Comparison of ENCODE assay signal across 23 cellular contexts in the genomic region with DNA sequence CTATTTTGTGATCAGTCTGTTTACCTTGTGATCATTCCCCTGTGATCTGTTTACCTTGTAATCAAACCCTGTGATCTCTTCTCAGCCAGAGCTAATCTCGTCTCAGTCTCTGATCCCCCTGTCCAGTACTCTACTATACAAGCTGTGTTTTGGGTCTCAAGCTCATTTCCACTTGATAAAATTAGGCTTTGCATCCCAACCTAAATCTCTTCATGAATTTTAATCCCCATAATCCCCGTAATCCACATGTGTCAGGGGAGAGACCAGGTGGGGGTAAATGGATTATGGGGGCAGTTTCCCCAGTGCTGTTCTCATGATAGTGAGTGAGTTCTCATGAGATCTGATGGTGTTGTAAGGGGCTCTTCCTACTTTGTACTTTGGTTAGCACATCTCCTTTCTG.
DNase-seq lines count a peak whose midpoint lies in the region; TF ChIP-seq lines count a peak whose summit lies in the region.
"Had no signal": no experiment of that assay in that cellular context is flagged by ENCODE, and none has a peak within 500 bp of the region (broad histone marks: within the 10 kb centered on the region; RNA-seq: fewer than 3 reads in every experiment).

No MANE protein-coding gene starts in this region.

- H3K27ac ChIP-seq in breast epithelium (no peak overlapping the region), mesendoderm (ENCODE audit: low read depth, low read length) (no peak overlapping the region)
- H3K27ac ChIP-seq: HL-60, RWPE1 had no signal

- no TSS peak for BruUV-seq in MCF 10A (replicated peaks; lab: Mats Ljungman, UMichigan)

- no peaks in the 10 kb centered on the region for H3K9me3 ChIP-seq in breast epithelium
- H3K9me3 ChIP-seq: SK-N-SH had no signal

- no peak for TF ChIP-seq POLR2A in breast epithelium (IDR thresholded peaks at IDR 0.05)

- no peak overlapping the region for H2AK5ac ChIP-seq in mesendoderm (ENCODE audit: low read length)

- H3K9ac ChIP-seq in mesendoderm (ENCODE audit: low read length): no peak overlapping the region
- H3K9ac ChIP-seq: SK-N-SH had no signal

- H4K8ac ChIP-seq in mesendoderm (ENCODE audit: low read depth, low read length): no peak overlapping the region

- H3K4me3 ChIP-seq in breast epithelium: no peak overlapping the region
- H3K4me3 ChIP-seq in mesendoderm (ENCODE audit: low read length): no peak overlapping the region

- H3K18ac ChIP-seq in mesendoderm (ENCODE audit: low read length): no peak overlapping the region

- H3K9me3 Mint-ChIP-seq in MCF 10A (ENCODE audit: unreplicated experiment) (no peaks in the 10 kb centered on the region), CD14-positive monocyte (peaks cover 0 to 3% (median 0%) of the 10 kb centered on the region in 7 donors)

- H3K27ac Mint-ChIP-seq in MCF 10A (ENCODE audit: low read depth, unreplicated experiment): peak overlapping the region; percentile 14
- H3K27ac Mint-ChIP-seq in CD14-positive monocyte: no peak overlapping the region
- H3K27ac Mint-ChIP-seq: CD8-positive, alpha-beta memory T cell had no signal

- H3K4ac ChIP-seq in mesendoderm (ENCODE audit: low read depth, low read length): no peak overlapping the region

- DNase-seq in MCF 10A (ENCODE audit: unreplicated experiment) (no peak), breast epithelium (ENCODE audit: low spot score in 2 of 2) (no peak), NCI-H82 treated with DMSO at 0.1 percent for 48 hours (lab: John Stamatoyannopoulos, UW; ENCODE audit: unreplicated experiment) (peak; percentile 93), mesendoderm (peak; percentile 79), CD14-positive monocyte (ENCODE audit: low spot score) (no peak), SHP77 (lab: John Stamatoyannopoulos, UW) (no peak)
- DNase-seq in effector CD4-positive, alpha-beta T cell: no peak
- DNase-seq: AML-193; C1 segment of cervical spinal cord; Calu3; CD8-positive, alpha-beta memory T cell; DMS79; H7; KG1; NCI-H1092 treated with DMSO at 0.1 percent for 48 hours; NCI-H1436 treated with DMSO at 0.1 percent for 48 hours; NCI-H2029; NCI-H2227 treated with DMSO at 0.1 percent for 48 hours; NCI-H510A treated with DMSO at 0.1 percent for 48 hours; SIG-M5; SK-N-SH had no signal

- H3K79me2 ChIP-seq in mesendoderm (ENCODE audit: control insufficient read depth, insufficient read depth, low read length): no peaks in the 10 kb centered on the region

- no peak overlapping the region for H3K56ac ChIP-seq in mesendoderm (ENCODE audit: low read length)

- H3K4me1 Mint-ChIP-seq in MCF 10A (ENCODE audit: insufficient read depth, unreplicated experiment) (peaks cover 26% of the 10 kb centered on the region), CD14-positive monocyte (peaks cover 2% of the 10 kb centered on the region)
- H3K4me1 Mint-ChIP-seq: CD8-positive, alpha-beta memory T cell had no signal

- POLR2A ChIA-PET in MCF 10A (lab: Yijun Ruan, JAX): no interaction called here

- H3K27me3 ChIP-seq in breast epithelium (no peaks in the 10 kb centered on the region), mesendoderm (ENCODE audit: insufficient read depth, low read length, poor library complexity) (no peaks in the 10 kb centered on the region)

- H3K4me1 ChIP-seq in breast epithelium: no peaks in the 10 kb centered on the region
- no peaks in the 10 kb centered on the region for H3K4me1 ChIP-seq in mesendoderm (ENCODE audit: control insufficient read depth, low read depth, low read length)

- no peak for TF ChIP-seq CTCF in MCF 10A (IDR thresholded peaks at IDR 0.05; ENCODE audit: unreplicated experiment)
- no peak for TF ChIP-seq CTCF in breast epithelium (IDR thresholded peaks at IDR 0.05)
- TF ChIP-seq CTCF in CD14-positive monocyte (IDR thresholded peaks at IDR 0.05): no peak

- H3K36me3 Mint-ChIP-seq in MCF 10A (ENCODE audit: insufficient read depth, unreplicated experiment) (no peaks in the 10 kb centered on the region), CD14-positive monocyte (no peaks in the 10 kb centered on the region)
- H3K36me3 Mint-ChIP-seq: CD8-positive, alpha-beta memory T cell had no signal

- H3K27me3 Mint-ChIP-seq in MCF 10A (ENCODE audit: insufficient read depth, unreplicated experiment): no peaks in the 10 kb centered on the region
- peaks cover 0 to 1% (median 0%) of the 10 kb centered on the region in 3 donors for H3K27me3 Mint-ChIP-seq in CD14-positive monocyte (ENCODE audit: low read depth in 3 of 3)
- H3K27me3 Mint-ChIP-seq: CD8-positive, alpha-beta memory T cell had no signal

- H3K4me2 ChIP-seq in mesendoderm (ENCODE audit: low read length): no peak overlapping the region
- H3K4me2 ChIP-seq: SK-N-SH had no signal

- H3K79me1 ChIP-seq in mesendoderm (ENCODE audit: low read length): no peaks in the 10 kb centered on the region

- intact Hi-C loops in MCF 10A (cut with micrococcal nuclease): no loop called here
- intact Hi-C loops in breast epithelium (cut with DNase I; ENCODE audit: low total_unique reads): no loop called here
- intact Hi-C loops in CD14-positive monocyte (cut with micrococcal nuclease): no loop called here

- WGBS in mesendoderm (ENCODE audit: extremely low coverage, insufficient coverage, low lambda C conversion rate): no CpG with 5 or more reads among the region's 2 CpGs

- H2BK120ac ChIP-seq in mesendoderm (ENCODE audit: low read depth, low read length): no peak overlapping the region

- no peak overlapping the region for H4K5ac ChIP-seq in mesendoderm (ENCODE audit: low read length)

- no peaks in the 10 kb centered on the region for H3K36me3 ChIP-seq in breast epithelium
- no peaks in the 10 kb centered on the region for H3K36me3 ChIP-seq in mesendoderm (ENCODE audit: control insufficient read depth, insufficient read depth, low read length)

- H2BK15ac ChIP-seq in mesendoderm (replicated peaks; ENCODE audit: low read depth): no peak overlapping the region

- H3K4me3 Mint-ChIP-seq in MCF 10A (ENCODE audit: unreplicated experiment) (no peak overlapping the region), CD14-positive monocyte (no peak overlapping the region)

- H3K23ac ChIP-seq in mesendoderm (ENCODE audit: low read length): no peak overlapping the region

- H2BK5ac ChIP-seq in mesendoderm (ENCODE audit: low read length): no peak overlapping the region

- CTCF ChIA-PET in MCF 10A (lab: Yijun Ruan, JAX): no interaction called here

Comparison
In these comparisons a context has a peak if more than half of its experiments do, and no peak if none do; other contexts are left out.
1. DNase-seq: peak in NCI-H82 treated with DMSO at 0.1 percent for 48 hours (single experiment) and mesendoderm (single experiment); none in MCF 10A (single experiment), breast epithelium (0 of 2), CD14-positive monocyte (single experiment), effector CD4-positive, alpha-beta T cell (single experiment) and SHP77 (0 of 2).